8 cellular contexts compared by ENCODE assay signal in the genomic region with DNA sequence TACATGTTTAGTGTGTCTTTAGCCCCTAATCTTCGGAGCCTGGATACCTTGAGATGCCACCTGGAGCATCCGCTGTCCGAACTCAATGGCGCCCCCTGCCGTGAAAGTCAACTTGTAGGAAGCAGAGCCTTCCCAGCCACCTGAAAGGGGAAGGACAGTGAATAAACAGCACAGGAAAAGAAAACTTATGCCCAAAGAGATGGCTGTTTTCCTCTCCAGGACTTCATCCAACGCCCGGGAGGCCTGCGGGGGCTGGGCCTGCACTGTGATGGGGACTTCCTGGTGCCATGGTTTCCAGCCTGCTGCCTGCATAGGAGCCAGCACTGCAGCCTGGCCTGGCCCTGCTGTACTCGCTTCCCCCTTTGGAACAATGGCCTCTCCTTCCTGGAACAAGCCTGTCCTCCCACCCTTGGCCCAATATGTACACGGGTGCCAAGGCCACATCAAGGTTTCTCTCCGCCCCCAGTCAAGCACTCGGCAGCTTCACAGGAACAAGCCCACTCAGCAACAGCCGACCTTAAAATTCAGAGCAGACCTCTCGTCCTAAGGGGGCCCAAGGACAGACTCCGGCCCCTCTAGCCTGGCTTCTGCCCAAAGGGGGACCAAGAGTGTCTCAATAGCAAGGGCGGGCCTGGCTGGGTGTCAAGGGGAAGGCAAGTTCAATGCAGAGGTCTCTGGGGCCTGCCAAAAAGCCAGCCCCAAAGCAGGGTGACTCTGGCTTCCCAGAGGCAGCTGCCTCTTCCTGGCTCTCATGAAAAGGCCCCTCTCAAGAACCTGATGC. TPM values are rescaled to one million over a fixed set of nuclear protein-coding genes. Genes with fewer than 3 reads are reported as not detected.
A peak's percentile ranks its signal among the peaks of the same experiment; 100 is the strongest.
DNase-seq lines count a peak whose midpoint lies in the region; ATAC-seq and TF ChIP-seq lines count a peak whose summit lies in the region.

No MANE protein-coding gene starts in this region.

- H3K4me3 ChIP-seq in GM23338, result no peak overlapping the region
- no peak overlapping the region for H3K4me3 ChIP-seq in OCI-LY3 (ENCODE audit: low read length)
- H3K4me3 ChIP-seq in fibroblast of villous mesenchyme (ENCODE audit: low read depth, low read length), result no peak overlapping the region
- no peak overlapping the region for H3K4me3 ChIP-seq in parathyroid adenoma (ENCODE audit: low read depth, low read length)

- H3K9ac ChIP-seq in OCI-LY3 (ENCODE audit: low read length), result no peak overlapping the region
- no peak overlapping the region for H3K9ac ChIP-seq in parathyroid adenoma

- H4K20me1 ChIP-seq in GM23338 (replicated peaks; ENCODE audit: insufficient read depth) (0 out of 2 replicates have a peak, but pooled peaks cover 3% of the 10 kb centered on the region), OCI-LY3 (ENCODE audit: insufficient read depth, low read length) (peaks cover 3% of the 10 kb centered on the region; the same call in 1 of the 2 replicates)

- peaks cover 57% of the 10 kb centered on the region for H3K36me3 Mint-ChIP-seq in GM23338 (ENCODE audit: low read depth)
- H3K36me3 Mint-ChIP-seq in type B pancreatic cell, result peaks cover 3% of the 10 kb centered on the region

- H3K4me3 Mint-ChIP-seq in GM23338 (no peak overlapping the region; the same call in 2 of the 3 replicates), type B pancreatic cell (peak overlapping the region; percentile 52)

- H3K4me1 ChIP-seq in GM23338 (ENCODE audit: insufficient read depth), result peaks cover 10% of the 10 kb centered on the region
- H3K4me1 ChIP-seq in OCI-LY3 (ENCODE audit: low read length), result peaks cover 15% of the 10 kb centered on the region
- peaks cover 8% of the 10 kb centered on the region for H3K4me1 ChIP-seq in parathyroid adenoma

- peak; percentile 48 for ATAC-seq in GM23338
- no peak for ATAC-seq in HG03135 (IDR thresholded peaks at IDR 0.05; ENCODE audit: unreplicated experiment)

- H3K27ac Mint-ChIP-seq in GM23338, result peak overlapping the region; percentile 90
- peak overlapping the region; percentile 74 for H3K27ac Mint-ChIP-seq in type B pancreatic cell

- TF ChIP-seq CTCF in GM23338 (conservative IDR thresholded peaks at IDR 0.05; ENCODE audit: low read depth in 2 of 2) (peak; percentile 88 to 91), OCI-LY3 (IDR thresholded peaks at IDR 0.05; ENCODE audit: low read depth, low read length) (peak; percentile 84), fibroblast of villous mesenchyme (IDR thresholded peaks at IDR 0.05; ENCODE audit: insufficient read depth, low read depth, low read length) (peak; percentile 80), parathyroid adenoma (IDR thresholded peaks at IDR 0.05) (peak; percentile 70), type B pancreatic cell (conservative IDR thresholded peaks at IDR 0.05) (peak; percentile 76)

- H3K4me1 Mint-ChIP-seq in GM23338, result peaks cover 14% of the 10 kb centered on the region
- peaks cover 12% of the 10 kb centered on the region for H3K4me1 Mint-ChIP-seq in type B pancreatic cell (ENCODE audit: unreplicated experiment)

- H3K27me3 Mint-ChIP-seq in GM23338 (ENCODE audit: insufficient read depth, low read depth, poor library complexity) (peaks cover 12% of the 10 kb centered on the region), type B pancreatic cell (no peaks in the 10 kb centered on the region)

- H3K4me2 ChIP-seq in GM23338 (no peak overlapping the region), OCI-LY3 (ENCODE audit: low read length) (no peak overlapping the region), parathyroid adenoma (ENCODE audit: low read length) (no peak overlapping the region)

- H3K27ac ChIP-seq in GM23338 (ENCODE audit: low read depth) (peak overlapping the region; percentile 80), OCI-LY3 (ENCODE audit: low read length) (no peak overlapping the region), parathyroid adenoma (peak overlapping the region; percentile 36)

- peaks cover 17% of the 10 kb centered on the region for H3F3A ChIP-seq in GM23338 (replicated peaks; ENCODE audit: low read depth)

- DNase-seq in A172 (ENCODE audit: low spot score) (peak; percentile 53), GM23338 (ENCODE audit: low spot score) (peak; percentile 96), fibroblast of villous mesenchyme (ENCODE audit: low read depth) (peak; percentile 53), type B pancreatic cell (ENCODE audit: extremely low spot score, unreplicated experiment) (no peak)
- DNase-seq in activated T-cell treated with anti-CD3 and anti-CD28 coated beads, Interleukin-2, amount 50 U/mL, for 48 hours, result peak; percentile 88 to 91

- H3K36me3 ChIP-seq in GM23338 (ENCODE audit: insufficient read depth) (peaks cover 15% of the 10 kb centered on the region; the same call in 1 of the 2 replicates), OCI-LY3 (replicated peaks; ENCODE audit: low read depth, low read length) (peaks cover 39% of the 10 kb centered on the region), parathyroid adenoma (ENCODE audit: control insufficient read depth, insufficient read depth, low read length) (no peaks in the 10 kb centered on the region)

- no peaks in the 10 kb centered on the region for H3K9me3 ChIP-seq in OCI-LY3 (ENCODE audit: insufficient read depth, low read length)
- H3K9me3 ChIP-seq in parathyroid adenoma (ENCODE audit: control insufficient read depth, low read length), result no peaks in the 10 kb centered on the region

- peaks cover 9% of the 10 kb centered on the region for H3K79me2 ChIP-seq in GM23338 (replicated peaks; ENCODE audit: insufficient read depth)
- H3K79me2 ChIP-seq in OCI-LY3 (ENCODE audit: low read length), result peaks cover 6% of the 10 kb centered on the region; the same call in 1 of the 2 replicates
- peaks cover 3% of the 10 kb centered on the region for H3K79me2 ChIP-seq in parathyroid adenoma

- H3K9me3 Mint-ChIP-seq in GM23338 (no peaks in the 10 kb centered on the region), type B pancreatic cell (no peaks in the 10 kb centered on the region)

- H2AFZ ChIP-seq in GM23338 (no peak overlapping the region), OCI-LY3 (ENCODE audit: low read depth, low read length) (no peak overlapping the region), parathyroid adenoma (no peak overlapping the region)

- H3K27me3 ChIP-seq in GM23338 (ENCODE audit: insufficient read depth), result no peaks in the 10 kb centered on the region
- H3K27me3 ChIP-seq in OCI-LY3 (ENCODE audit: low read depth, low read length), result no peaks in the 10 kb centered on the region
- no peaks in the 10 kb centered on the region for H3K27me3 ChIP-seq in parathyroid adenoma (ENCODE audit: control insufficient read depth, insufficient read depth, low read length)

- no peaks in the 10 kb centered on the region for H3K9me2 ChIP-seq in GM23338 (ENCODE audit: insufficient read depth)

TF ChIP-seq in GM23338, 12 proteins besides CTCF, POLR2A, EP300 and RAD21 (continues in another document):
- TF ChIP-seq NANOG (IDR thresholded peaks at IDR 0.05; ENCODE audit: borderline replicate concordance), result no peak

RNA-seq across cellular contexts. Expression of a gene that starts 4.5 kb away (rescaled TPM):
- 138 and 372 TPM in 2 replicates for total RNA-seq in A172 (2014; rRNA removed; shearing (Covaris generic))
- 3.8 and 5.9 TPM in 2 replicates for total RNA-seq in GM23338 (2014; rRNA removed; shearing (Covaris generic))
- 10.5 and 10.8 TPM in 2 replicates for polyA plus RNA-seq in GM23338 (2016; fragmentation: Nextera tagmentation; extraction: Ambion mirVana)
- total RNA-seq in fibroblast of villous mesenchyme (0.86 and 1.6 TPM in 2 replicates), type B pancreatic cell (ENCODE audit: low replicate concordance) (7.1 and 7.4 TPM in 2 replicates)

RNA-seq across cellular contexts. Expression of a gene that starts 6.4 kb away (rescaled TPM):
- total RNA-seq in A172 (2014; rRNA removed; shearing (Covaris generic)), result 68.5 and 70.0 TPM in 2 replicates
- 34.9 and 36.2 TPM in 2 replicates for total RNA-seq in GM23338 (2014; rRNA removed; shearing (Covaris generic))
- polyA plus RNA-seq in GM23338 (2016; fragmentation: Nextera tagmentation; extraction: Ambion mirVana), result 59.5 and 63.5 TPM in 2 replicates
- 18.4 and 26.8 TPM in 2 replicates for total RNA-seq in fibroblast of villous mesenchyme
- 43.0 and 49.9 TPM in 2 replicates for total RNA-seq in type B pancreatic cell (ENCODE audit: low replicate concordance)

RNA-seq across cellular contexts. Expression of a gene that starts 29.7 kb away (rescaled TPM):
- 159 and 173 TPM in 2 replicates for total RNA-seq in A172 (2014; rRNA removed; shearing (Covaris generic))
- 9.9 and 12.5 TPM in 2 replicates for total RNA-seq in GM23338 (2014; rRNA removed; shearing (Covaris generic))
- 7.2 TPM in 2 replicates for polyA plus RNA-seq in GM23338 (2016; fragmentation: Nextera tagmentation; extraction: Ambion mirVana)
- total RNA-seq in fibroblast of villous mesenchyme (13.5 and 15.1 TPM in 2 replicates), type B pancreatic cell (ENCODE audit: low replicate concordance) (1.9 and 3.1 TPM in 2 replicates)

RNA-seq across cellular contexts. Expression of a gene that starts 48.0 kb away (rescaled TPM):
- 32.7 and 41.4 TPM in 2 replicates for total RNA-seq in A172 (2014; rRNA removed; shearing (Covaris generic))
- 53.8 and 54.0 TPM in 2 replicates for total RNA-seq in GM23338 (2014; rRNA removed; shearing (Covaris generic))
- 13.8 and 15.0 TPM in 2 replicates for polyA plus RNA-seq in GM23338 (2016; fragmentation: Nextera tagmentation; extraction: Ambion mirVana)
- total RNA-seq in fibroblast of villous mesenchyme (21.9 and 22.5 TPM in 2 replicates), type B pancreatic cell (ENCODE audit: low replicate concordance) (8.1 and 19.0 TPM in 2 replicates)

RNA-seq across cellular contexts. Expression of a gene that starts 56.0 kb away (rescaled TPM):
- total RNA-seq in A172 (2014; rRNA removed; shearing (Covaris generic)), result 55.1 and 58.4 TPM in 2 replicates
- 47.2 and 63.6 TPM in 2 replicates for total RNA-seq in GM23338 (2014; rRNA removed; shearing (Covaris generic))
- polyA plus RNA-seq in GM23338 (2016; fragmentation: Nextera tagmentation; extraction: Ambion mirVana), result 86.7 and 90.0 TPM in 2 replicates
- 33.7 and 45.1 TPM in 2 replicates for total RNA-seq in fibroblast of villous mesenchyme
- total RNA-seq in type B pancreatic cell (ENCODE audit: low replicate concordance), result 93.5 and 113 TPM in 2 replicates

Comparison
In these comparisons a context has a peak if more than half of its experiments do, and no peak if none do; other contexts are left out.
1. RNA of a gene that starts 4.5 kb away (total RNA-seq): 138 to 372 TPM in A172; 7.1 to 7.4 TPM in type B pancreatic cell, 3.8 to 5.9 TPM in GM23338 and 0.86 to 1.6 TPM in fibroblast of villous mesenchyme; every median in the first group is over 10 times any median in the second.
2. Peak in every context shown above with its lines, with median percentiles within 50 percentile points of each other: CTCF ChIP-seq.